ENCODE assay signal across 1 cellular context in the genomic region with DNA sequence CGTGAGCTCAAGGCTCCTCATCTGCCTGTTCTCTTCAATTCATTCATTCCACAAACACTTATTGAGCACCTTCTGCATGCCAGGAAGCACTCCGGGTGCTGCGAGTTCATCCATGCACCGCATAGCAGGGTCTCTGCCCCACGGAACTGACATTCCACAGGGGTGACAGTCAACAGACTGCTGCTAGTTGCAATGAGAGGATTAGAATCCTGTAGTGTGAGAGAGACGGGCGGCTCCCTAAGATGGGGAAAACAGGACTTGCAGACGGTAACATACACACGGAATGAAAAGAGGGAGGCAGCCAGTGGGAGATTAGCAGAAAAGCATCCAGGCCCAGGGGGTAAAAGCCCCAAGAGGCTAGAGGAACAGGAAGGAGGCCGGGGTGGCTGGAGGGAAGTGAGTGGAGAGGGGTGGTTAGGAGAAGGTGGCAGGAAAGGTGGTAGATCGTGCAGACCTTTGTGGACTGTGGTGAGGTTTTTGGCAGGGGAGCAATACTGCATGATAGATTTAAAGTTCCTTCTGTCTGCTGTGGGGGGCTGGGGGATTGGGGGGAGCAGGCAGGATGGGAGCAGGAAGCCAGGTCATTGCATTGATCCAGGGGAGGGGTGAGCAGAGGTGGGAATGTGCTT.
TF ChIP-seq lines count a peak whose summit lies in the region.

No MANE protein-coding gene starts in this region.

TF ChIP-seq in WTC11, 78 proteins besides CTCF, POLR2A, EP300 and RAD21 (continued from another document):
- TF ChIP-seq, protein P1, sequence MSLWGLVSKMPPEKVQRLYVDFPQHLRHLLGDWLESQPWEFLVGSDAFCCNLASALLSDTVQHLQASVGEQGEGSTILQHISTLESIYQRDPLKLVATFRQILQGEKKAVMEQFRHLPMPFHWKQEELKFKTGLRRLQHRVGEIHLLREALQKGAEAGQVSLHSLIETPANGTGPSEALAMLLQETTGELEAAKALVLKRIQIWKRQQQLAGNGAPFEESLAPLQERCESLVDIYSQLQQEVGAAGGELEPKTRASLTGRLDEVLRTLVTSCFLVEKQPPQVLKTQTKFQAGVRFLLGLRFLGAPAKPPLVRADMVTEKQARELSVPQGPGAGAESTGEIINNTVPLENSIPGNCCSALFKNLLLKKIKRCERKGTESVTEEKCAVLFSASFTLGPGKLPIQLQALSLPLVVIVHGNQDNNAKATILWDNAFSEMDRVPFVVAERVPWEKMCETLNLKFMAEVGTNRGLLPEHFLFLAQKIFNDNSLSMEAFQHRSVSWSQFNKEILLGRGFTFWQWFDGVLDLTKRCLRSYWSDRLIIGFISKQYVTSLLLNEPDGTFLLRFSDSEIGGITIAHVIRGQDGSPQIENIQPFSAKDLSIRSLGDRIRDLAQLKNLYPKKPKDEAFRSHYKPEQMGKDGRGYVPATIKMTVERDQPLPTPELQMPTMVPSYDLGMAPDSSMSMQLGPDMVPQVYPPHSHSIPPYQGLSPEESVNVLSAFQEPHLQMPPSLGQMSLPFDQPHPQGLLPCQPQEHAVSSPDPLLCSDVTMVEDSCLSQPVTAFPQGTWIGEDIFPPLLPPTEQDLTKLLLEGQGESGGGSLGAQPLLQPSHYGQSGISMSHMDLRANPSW (CRISPR knock-in tag; conservative IDR thresholded peaks at IDR 0.05; ENCODE audit: low read depth) = no peak
- TF ChIP-seq NR2C2 (CRISPR knock-in tag; IDR thresholded peaks at IDR 0.05) (no peak), SOX15 (CRISPR knock-in tag; IDR thresholded peaks at IDR 0.05) (no peak), FOXK1 (CRISPR knock-in tag; IDR thresholded peaks at IDR 0.05) (no peak), ZNF138 (CRISPR knock-in tag; conservative IDR thresholded peaks at IDR 0.05) (no peak), PREB (CRISPR knock-in tag; IDR thresholded peaks at IDR 0.05; ENCODE audit: borderline replicate concordance) (no peak)
